In the genomic region with DNA sequence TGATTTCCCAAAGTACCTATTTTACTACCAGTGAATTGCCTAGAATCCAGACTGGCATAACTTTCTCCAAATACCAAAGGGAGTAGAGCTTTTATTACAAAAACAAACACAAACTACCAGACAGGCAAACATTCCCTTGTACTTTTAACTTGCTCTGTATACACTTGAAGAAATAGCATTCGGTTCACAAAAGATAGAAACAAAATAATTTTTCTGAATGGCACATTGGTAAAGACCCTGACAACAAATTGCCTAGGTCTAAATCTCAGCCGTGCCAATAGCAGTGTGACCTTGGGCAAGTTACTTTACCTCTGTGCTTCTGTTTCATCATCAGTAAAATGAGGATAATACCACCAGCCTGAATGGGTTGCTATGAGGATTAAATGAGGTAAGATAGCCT, we compare ENCODE assay signal across 20 cellular contexts. TPM values are rescaled to one million over a fixed set of nuclear protein-coding genes. Genes with fewer than 3 reads are reported as not detected.
DNase-seq lines count a peak whose midpoint lies in the region; ATAC-seq and TF ChIP-seq lines count a peak whose summit lies in the region.
"Had no signal": no experiment of that assay in that cellular context is flagged by ENCODE, and none has a peak within 500 bp of the region (broad histone marks: within the 10 kb centered on the region; RNA-seq: fewer than 3 reads in every experiment).

No MANE protein-coding gene starts in this region.

- 61% methylated on average over 2 of the region's 2 CpGs for WGBS in SK-N-SH (ENCODE audit: low lambda C conversion rate)

- H3K36me3 ChIP-seq in SK-N-SH (replicated peaks in 1 of 2; ENCODE audit: control insufficient read depth in 1 of 2, insufficient read depth in 2 of 2, low read length in 1 of 2) (peaks cover 0 to 17% of the 10 kb centered on the region in 2 experiments), WERI-Rb-1 (no peaks in the 10 kb centered on the region), left lung (no peaks in the 10 kb centered on the region), skeletal muscle tissue (ENCODE audit: control insufficient read depth in 3 of 3, insufficient read depth in 3 of 3, low read length in 3 of 3) (no peaks in the 10 kb centered on the region)
- H3K36me3 ChIP-seq: BE2C had no signal

- H3K9me2 ChIP-seq in SK-N-SH, result no peaks in the 10 kb centered on the region

- intact Hi-C loops in left lung (cut with DNase I), result no loop called here

- TF ChIP-seq EP300 in SK-N-SH (IDR thresholded peaks at IDR 0.05; ENCODE audit: borderline replicate concordance in 1 of 2, low read depth in 1 of 2, low read length in 1 of 2), result no peak

- peaks cover 0 to 69% of the 10 kb centered on the region in 2 experiments for H3K4me1 ChIP-seq in SK-N-SH (ENCODE audit: control insufficient read depth in 1 of 2, insufficient read depth in 2 of 2, low read depth in 1 of 2, low read length in 1 of 2)
- peaks cover 0 to 82% of the 10 kb centered on the region in 2 donors for H3K4me1 ChIP-seq in left lung
- H3K4me1 ChIP-seq in skeletal muscle tissue (ENCODE audit: control insufficient read depth in 3 of 3, insufficient read depth in 3 of 3, low read length in 3 of 3), result peaks cover 24 to 58% (median 38%) of the 10 kb centered on the region in 3 donors
- H3K4me1 ChIP-seq: BE2C had no signal

- DNase-seq in SK-N-SH, result no peak
- no peak for DNase-seq in WERI-Rb-1
- no peak for DNase-seq in left lung
- no peak for DNase-seq in NCI-H2081 (lab: John Stamatoyannopoulos, UW)
- DNase-seq in HPDE6-E6E7 (ENCODE audit: extremely low spot score), result no peak
- DNase-seq: BE2C; Caco-2; CD4-positive, CD25-positive, alpha-beta regulatory T cell; DMS153; GDM1; MM.1S; NCI-H1092; NCI-H510A; NCI-H748 treated with DMSO at 0.1 percent for 48 hours; OCI-M1; SHP77 had no signal

- peaks cover 4% of the 10 kb centered on the region for H3F3A ChIP-seq in SK-N-SH (replicated peaks; ENCODE audit: insufficient read depth)

- no peaks in the 10 kb centered on the region for H3K27me3 ChIP-seq in SK-N-SH (ENCODE audit: insufficient read depth)
- no peaks in the 10 kb centered on the region for H3K27me3 ChIP-seq in WERI-Rb-1 (ENCODE audit: insufficient read depth, low read depth, severe bottlenecking)
- no peaks in the 10 kb centered on the region for H3K27me3 ChIP-seq in left lung
- no peaks in the 10 kb centered on the region for H3K27me3 ChIP-seq in skeletal muscle tissue (ENCODE audit: control insufficient read depth in 3 of 3, insufficient read depth in 3 of 3, low read length in 3 of 3)
- H3K27me3 ChIP-seq: BE2C had no signal

- no peak for TF ChIP-seq CTCF in SK-N-SH (IDR thresholded peaks at IDR 0.05)
- no peak for TF ChIP-seq CTCF in WERI-Rb-1 (IDR thresholded peaks at IDR 0.05; ENCODE audit: low read depth, low read length)
- TF ChIP-seq CTCF in left lung (IDR thresholded peaks at IDR 0.05), result no peak

- CTCF ChIA-PET in SK-N-SH (lab: Yijun Ruan, JAX), result interaction anchor here (1.0 kb wide), 1 partner anchor 327 kb away, joined by 3 read pairs; no protein-coding TSS in a partner anchor

- H2AFZ ChIP-seq in SK-N-SH (ENCODE audit: low read depth), result no peak overlapping the region

- no peaks in the 10 kb centered on the region for H3K9me3 ChIP-seq in SK-N-SH
- H3K9me3 ChIP-seq in WERI-Rb-1 (ENCODE audit: severe bottlenecking), result no peaks in the 10 kb centered on the region
- no peaks in the 10 kb centered on the region for H3K9me3 ChIP-seq in left lung
- H3K9me3 ChIP-seq in skeletal muscle tissue (ENCODE audit: control insufficient read depth in 3 of 3, low read length in 3 of 3), result no peaks in the 10 kb centered on the region
- H3K9me3 ChIP-seq: BE2C, Caco-2 had no signal

- no peak overlapping the region for H3K4me3 ChIP-seq in SK-N-SH (ENCODE audit: low read depth in 2 of 2, low read length in 1 of 2)
- no peak overlapping the region for H3K4me3 ChIP-seq in WERI-Rb-1 (ENCODE audit: low read depth, low read length)
- H3K4me3 ChIP-seq in left lung, result no peak overlapping the region
- no peak overlapping the region for H3K4me3 ChIP-seq in skeletal muscle tissue (ENCODE audit: low read length in 3 of 3)

- ATAC-seq in SK-N-SH treated with all-trans-retinoic acid at 6 μM for 48 hours (no peak), left lung (peak; percentile 52), GM21381 (IDR thresholded peaks at IDR 0.05; ENCODE audit: unreplicated experiment) (no peak)

- H3K4me2 ChIP-seq in SK-N-SH, result peak overlapping the region; percentile 52; the same call in 1 of the 2 replicates

- H3K79me2 ChIP-seq in SK-N-SH (ENCODE audit: insufficient read depth), result peaks cover 100% of the 10 kb centered on the region

- H3K9ac ChIP-seq in SK-N-SH, result 0 out of 2 replicates have a peak overlapping the region, but pooled peaks have one; percentile 1
- H3K9ac ChIP-seq in skeletal muscle tissue (ENCODE audit: low read depth in 1 of 3, low read length in 3 of 3), result no peak overlapping the region

- POLR2A ChIA-PET in SK-N-SH (lab: Yijun Ruan, JAX), result no interaction called here

- H4K20me1 ChIP-seq in SK-N-SH (ENCODE audit: insufficient read depth), result no peaks in the 10 kb centered on the region

- TF ChIP-seq RAD21 in SK-N-SH (IDR thresholded peaks at IDR 0.05; ENCODE audit: low read length), result no peak

- peak overlapping the region in 1 of 2 experiments; percentile 97; a peak in 2 of 4 replicates for H3K27ac ChIP-seq in SK-N-SH (ENCODE audit: low read depth in 2 of 2, low read length in 1 of 2)
- H3K27ac ChIP-seq in WERI-Rb-1, result peak overlapping the region; percentile 46
- H3K27ac ChIP-seq in left lung, result no peak overlapping the region
- peak overlapping the region; percentile 2 for H3K27ac ChIP-seq in skeletal muscle tissue (ENCODE audit: low read depth, low read length)
- H3K27ac ChIP-seq: HL-60 had no signal

TF ChIP-seq in SK-N-SH, 30 proteins besides CTCF, POLR2A, EP300 and RAD21 (continues in another document):
- no peak for TF ChIP-seq RCOR1 (IDR thresholded peaks at IDR 0.05; ENCODE audit: low read length)
- TF ChIP-seq, protein P1, sequence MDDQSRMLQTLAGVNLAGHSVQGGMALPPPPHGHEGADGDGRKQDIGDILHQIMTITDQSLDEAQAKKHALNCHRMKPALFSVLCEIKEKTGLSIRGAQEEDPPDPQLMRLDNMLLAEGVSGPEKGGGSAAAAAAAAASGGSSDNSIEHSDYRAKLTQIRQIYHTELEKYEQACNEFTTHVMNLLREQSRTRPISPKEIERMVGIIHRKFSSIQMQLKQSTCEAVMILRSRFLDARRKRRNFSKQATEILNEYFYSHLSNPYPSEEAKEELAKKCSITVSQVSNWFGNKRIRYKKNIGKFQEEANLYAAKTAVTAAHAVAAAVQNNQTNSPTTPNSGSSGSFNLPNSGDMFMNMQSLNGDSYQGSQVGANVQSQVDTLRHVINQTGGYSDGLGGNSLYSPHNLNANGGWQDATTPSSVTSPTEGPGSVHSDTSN (IDR thresholded peaks at IDR 0.05), result no peak
- TF ChIP-seq TAF1 (IDR thresholded peaks at IDR 0.05; ENCODE audit: borderline replicate concordance, low read depth, low read length), result no peak
- no peak for TF ChIP-seq TCF12 (IDR thresholded peaks at IDR 0.05)
- no peak for TF ChIP-seq MEF2A (IDR thresholded peaks at IDR 0.05; ENCODE audit: borderline replicate concordance, low read depth)
- TF ChIP-seq, protein P2, sequence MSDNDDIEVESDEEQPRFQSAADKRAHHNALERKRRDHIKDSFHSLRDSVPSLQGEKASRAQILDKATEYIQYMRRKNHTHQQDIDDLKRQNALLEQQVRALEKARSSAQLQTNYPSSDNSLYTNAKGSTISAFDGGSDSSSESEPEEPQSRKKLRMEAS (IDR thresholded peaks at IDR 0.05; ENCODE audit: low read depth), result no peak
- TF ChIP-seq YY1 (IDR thresholded peaks at IDR 0.05; ENCODE audit: low read depth), result no peak
- TF ChIP-seq POLR2AphosphoS5 (IDR thresholded peaks at IDR 0.05; ENCODE audit: low read depth, low read length), result no peak

TF ChIP-seq in SK-N-SH treated with all-trans-retinoic acid at 6 μM for 48 hours, 23 proteins besides CTCF, POLR2A, EP300 and RAD21 (continues in another document):
- TF ChIP-seq ZNF8 (CRISPR knock-in tag; IDR thresholded peaks at IDR 0.05) (no peak), ISL1 (CRISPR knock-in tag; IDR thresholded peaks at IDR 0.05) (no peak), ZC3H10 (CRISPR knock-in tag; IDR thresholded peaks at IDR 0.05) (no peak), GLIS3 (CRISPR knock-in tag; IDR thresholded peaks at IDR 0.05) (no peak), PPARA (CRISPR knock-in tag; IDR thresholded peaks at IDR 0.05; ENCODE audit: borderline replicate concordance) (no peak), SNAI2 (CRISPR knock-in tag; IDR thresholded peaks at IDR 0.05) (no peak), TOX (CRISPR knock-in tag; IDR thresholded peaks at IDR 0.05; ENCODE audit: borderline replicate concordance) (no peak), ZFP30 (CRISPR knock-in tag; IDR thresholded peaks at IDR 0.05) (no peak), ZFP3 (CRISPR knock-in tag; IDR thresholded peaks at IDR 0.05) (no peak)
- TF ChIP-seq, protein P3, sequence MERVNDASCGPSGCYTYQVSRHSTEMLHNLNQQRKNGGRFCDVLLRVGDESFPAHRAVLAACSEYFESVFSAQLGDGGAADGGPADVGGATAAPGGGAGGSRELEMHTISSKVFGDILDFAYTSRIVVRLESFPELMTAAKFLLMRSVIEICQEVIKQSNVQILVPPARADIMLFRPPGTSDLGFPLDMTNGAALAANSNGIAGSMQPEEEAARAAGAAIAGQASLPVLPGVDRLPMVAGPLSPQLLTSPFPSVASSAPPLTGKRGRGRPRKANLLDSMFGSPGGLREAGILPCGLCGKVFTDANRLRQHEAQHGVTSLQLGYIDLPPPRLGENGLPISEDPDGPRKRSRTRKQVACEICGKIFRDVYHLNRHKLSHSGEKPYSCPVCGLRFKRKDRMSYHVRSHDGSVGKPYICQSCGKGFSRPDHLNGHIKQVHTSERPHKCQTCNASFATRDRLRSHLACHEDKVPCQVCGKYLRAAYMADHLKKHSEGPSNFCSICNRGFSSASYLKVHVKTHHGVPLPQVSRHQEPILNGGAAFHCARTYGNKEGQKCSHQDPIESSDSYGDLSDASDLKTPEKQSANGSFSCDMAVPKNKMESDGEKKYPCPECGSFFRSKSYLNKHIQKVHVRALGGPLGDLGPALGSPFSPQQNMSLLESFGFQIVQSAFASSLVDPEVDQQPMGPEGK (CRISPR knock-in tag; IDR thresholded peaks at IDR 0.05; ENCODE audit: borderline replicate concordance), result no peak

RNA-seq across cellular contexts. Expression of a gene that starts 15.9 kb away (rescaled TPM):
- polyA plus RNA-seq in SK-N-SH (2012; rRNA removed), result 25.0 and 32.8 TPM in 2 replicates
- 38.9 and 45.2 TPM in 2 replicates for polyA plus RNA-seq in SK-N-SH (2012; cell fraction: cytosol; rRNA removed)
- polyA plus RNA-seq in SK-N-SH (2012; cell fraction: nucleus; rRNA removed), result 10.2 and 20.0 TPM in 2 replicates
- total RNA-seq in left lung (10 to 100 TPM; 46.0 to 46.1 TPM), skeletal muscle tissue (12.5 TPM)

Comparison
In these comparisons a context has a peak if more than half of its experiments do, and no peak if none do; other contexts are left out.
1. H3K27ac ChIP-seq: peak in WERI-Rb-1 (single experiment) and skeletal muscle tissue (single experiment); none in left lung (0 of 2).